Comparison of ENCODE assay signal across 6 cellular contexts in the genomic region with DNA sequence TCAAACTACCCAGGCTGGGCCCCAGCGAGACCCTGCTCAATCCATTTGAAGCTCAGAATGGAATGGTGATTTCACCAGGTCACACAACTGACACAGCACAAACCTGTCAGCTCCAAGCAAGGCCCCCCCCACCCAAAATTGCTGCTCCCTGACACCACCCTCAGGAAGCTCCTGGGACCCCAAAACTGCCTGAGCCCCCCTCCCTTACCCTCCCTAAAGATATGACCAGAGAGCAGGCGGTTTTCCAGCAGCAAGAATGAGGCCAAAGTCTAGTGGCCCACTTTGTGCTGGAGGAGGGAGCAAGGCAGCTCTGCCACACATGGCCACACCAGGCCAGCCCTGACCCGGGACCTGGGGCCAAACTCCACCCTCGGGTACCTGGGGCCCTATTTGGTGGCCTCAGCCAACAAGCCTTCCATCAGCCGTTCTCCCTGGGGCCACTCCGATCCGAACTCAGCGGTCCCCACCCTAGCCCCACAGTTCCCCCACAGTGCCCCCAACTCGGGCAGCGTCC. TPM values are rescaled to one million over a fixed set of nuclear protein-coding genes. Genes with fewer than 3 reads are reported as not detected.
A peak's percentile ranks its signal among the peaks of the same experiment; 100 is the strongest.
DNase-seq lines count a peak whose midpoint lies in the region; ATAC-seq and TF ChIP-seq lines count a peak whose summit lies in the region.

No MANE protein-coding gene starts in this region.

- DNase-seq in SJSA1 (ENCODE audit: low read depth in 1 of 2, low spot score in 2 of 2): no peak
- DNase-seq in hepatocyte (ENCODE audit: low spot score): no peak
- DNase-seq in suprapubic skin (ENCODE audit: low spot score in 2 of 2): no peak
- no peak for DNase-seq in NCI-H1930 (lab: John Stamatoyannopoulos, UW)
- no peak for DNase-seq in NCI-H1436 treated with DMSO at 0.1 percent for 48 hours (lab: John Stamatoyannopoulos, UW)

- H3K27ac ChIP-seq in SJSA1 (no peak overlapping the region), hepatocyte (peak overlapping the region; percentile 86), suprapubic skin (peak overlapping the region; percentile 83)

- H3K27me3 ChIP-seq in SJSA1 (replicated peaks) (no peaks in the 10 kb centered on the region), hepatocyte (no peaks in the 10 kb centered on the region), suprapubic skin (no peaks in the 10 kb centered on the region)

- H3K9me3 ChIP-seq in SJSA1 (replicated peaks) (no peaks in the 10 kb centered on the region; the same call in 1 of the 2 replicates), hepatocyte (ENCODE audit: low read depth) (no peaks in the 10 kb centered on the region), suprapubic skin (no peaks in the 10 kb centered on the region)

- TF ChIP-seq EP300 in suprapubic skin (IDR thresholded peaks at IDR 0.05): no peak

- peaks cover 31% of the 10 kb centered on the region for H4K20me1 ChIP-seq in hepatocyte (ENCODE audit: insufficient read depth, poor library complexity, severe bottlenecking)

- H3K4me1 ChIP-seq in SJSA1 (replicated peaks) (peaks cover 30% of the 10 kb centered on the region), hepatocyte (ENCODE audit: insufficient read depth) (peaks cover 61% of the 10 kb centered on the region), suprapubic skin (peaks cover 47% of the 10 kb centered on the region)

- TF ChIP-seq CTCF in hepatocyte (IDR thresholded peaks at IDR 0.05; ENCODE audit: poor library complexity): no peak
- TF ChIP-seq CTCF in suprapubic skin (IDR thresholded peaks at IDR 0.05): no peak

- TF ChIP-seq POLR2A in suprapubic skin (IDR thresholded peaks at IDR 0.05): no peak

- peaks cover 63% of the 10 kb centered on the region for H3K79me2 ChIP-seq in hepatocyte

- H3K9me2 ChIP-seq in hepatocyte (replicated peaks; ENCODE audit: insufficient read depth): no peaks in the 10 kb centered on the region

- H3K4me3 ChIP-seq in SJSA1 (peak overlapping the region; percentile 89), hepatocyte (peak overlapping the region; percentile 95), suprapubic skin (peak overlapping the region; percentile 82)

- H3K4me2 ChIP-seq in hepatocyte: peak overlapping the region; percentile 98

- H2AFZ ChIP-seq in hepatocyte: no peak overlapping the region

- 33% methylated on average over 4 of the region's 10 CpGs for WGBS in hepatocyte (ENCODE audit: low lambda C conversion rate, missing lambda C conversion rate)
- 31% methylated on average over 6 of the region's 10 CpGs for WGBS in suprapubic skin

- ATAC-seq in GM18858 (IDR thresholded peaks at IDR 0.05; ENCODE audit: unreplicated experiment): no peak

- peaks cover 11% of the 10 kb centered on the region for H3K36me3 ChIP-seq in SJSA1
- H3K36me3 ChIP-seq in hepatocyte (replicated peaks; ENCODE audit: insufficient read depth, low read depth): no peaks in the 10 kb centered on the region
- peaks cover 21% of the 10 kb centered on the region for H3K36me3 ChIP-seq in suprapubic skin

RNA-seq across cellular contexts. Expression of gene NR2F6, which starts 2.3 kb away (rescaled TPM):
- 55.1 and 64.8 TPM in 2 replicates for total RNA-seq in SJSA1 (2014; rRNA removed; shearing (Covaris generic))
- total RNA-seq in hepatocyte (116 and 133 TPM in 2 replicates), suprapubic skin (10 to 100 TPM; 25.8 to 79.3 (median 54.8) TPM)
- polyA plus RNA-seq in hepatocyte: 157 and 169 TPM in 2 replicates

RNA-seq across cellular contexts. Expression of gene OCEL1, which starts 17.4 kb away (rescaled TPM):
- total RNA-seq in SJSA1 (2014; rRNA removed; shearing (Covaris generic)): 10.6 TPM in 1 of 2 replicates, not detected in the other
- total RNA-seq in hepatocyte (9.5 and 15.3 TPM in 2 replicates), suprapubic skin (1 to 10 TPM; 2.7 to 9.7 (median 4.8) TPM)
- 44.7 and 47.7 TPM in 2 replicates for polyA plus RNA-seq in hepatocyte

RNA-seq across cellular contexts. Expression of gene USHBP1, which starts 21.1 kb away (rescaled TPM):
- total RNA-seq in SJSA1 (2014; rRNA removed; shearing (Covaris generic)): not detected in 2 replicates
- total RNA-seq in hepatocyte (3.0 TPM in 1 of 2 replicates, not detected in the other), suprapubic skin (1 to 10 TPM; 1.2 to 8.4 (median 2.1) TPM)
- polyA plus RNA-seq in hepatocyte: 0.98 and 1.2 TPM in 2 replicates

RNA-seq across cellular contexts. Expression of gene BABAM1, which starts 23.8 kb away (rescaled TPM):
- 138 and 146 TPM in 2 replicates for total RNA-seq in SJSA1 (2014; rRNA removed; shearing (Covaris generic))
- 63.8 and 71.4 TPM in 2 replicates for total RNA-seq in hepatocyte
- polyA plus RNA-seq in hepatocyte: 94.1 and 97.9 TPM in 2 replicates
- 10 to 100 TPM; 54.6 to 66.8 (median 63.7) TPM for total RNA-seq in suprapubic skin

RNA-seq across cellular contexts. Expression of gene USE1, which starts 28.2 kb away (rescaled TPM):
- 23.1 and 38.4 TPM in 2 replicates for total RNA-seq in SJSA1 (2014; rRNA removed; shearing (Covaris generic))
- total RNA-seq in hepatocyte: 22.4 and 26.9 TPM in 2 replicates
- polyA plus RNA-seq in hepatocyte: 42.6 and 46.7 TPM in 2 replicates
- total RNA-seq in suprapubic skin: 10 to 100 TPM; 17.3 to 25.2 (median 21.6) TPM
